Comparison of ENCODE assay signal across 1 cellular context in the genomic region with DNA sequence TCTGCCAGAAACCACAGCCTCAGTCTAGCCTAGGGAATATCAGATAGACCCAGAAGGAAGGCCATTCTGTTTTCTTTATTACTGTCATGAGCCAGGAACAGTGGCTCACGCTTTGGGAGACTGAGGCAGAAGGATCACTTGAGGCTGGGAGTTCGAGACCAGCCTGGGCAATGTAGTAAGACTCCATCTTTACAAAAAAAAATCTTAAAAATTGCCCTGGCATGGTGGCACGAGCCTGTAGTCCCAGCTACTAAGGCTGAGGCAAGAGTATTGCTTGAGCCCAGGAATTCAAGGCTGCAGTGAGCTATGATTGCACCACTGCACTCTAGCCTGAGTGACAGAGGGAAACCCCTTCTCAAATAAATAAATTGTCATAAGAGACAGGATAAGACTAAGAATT.
TF ChIP-seq lines count a peak whose summit lies in the region.

No MANE protein-coding gene starts in this region.

TF ChIP-seq in K562, 482 proteins besides CTCF, POLR2A, EP300 and RAD21:
- 0 out of 2 replicates have a peak, but pooled peaks have one; percentile 50 for TF ChIP-seq SREBF2 (CRISPR knock-in tag; IDR thresholded peaks at IDR 0.05)
- TF ChIP-seq, protein P1, sequence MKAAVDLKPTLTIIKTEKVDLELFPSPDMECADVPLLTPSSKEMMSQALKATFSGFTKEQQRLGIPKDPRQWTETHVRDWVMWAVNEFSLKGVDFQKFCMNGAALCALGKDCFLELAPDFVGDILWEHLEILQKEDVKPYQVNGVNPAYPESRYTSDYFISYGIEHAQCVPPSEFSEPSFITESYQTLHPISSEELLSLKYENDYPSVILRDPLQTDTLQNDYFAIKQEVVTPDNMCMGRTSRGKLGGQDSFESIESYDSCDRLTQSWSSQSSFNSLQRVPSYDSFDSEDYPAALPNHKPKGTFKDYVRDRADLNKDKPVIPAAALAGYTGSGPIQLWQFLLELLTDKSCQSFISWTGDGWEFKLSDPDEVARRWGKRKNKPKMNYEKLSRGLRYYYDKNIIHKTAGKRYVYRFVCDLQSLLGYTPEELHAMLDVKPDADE (conservative IDR thresholded peaks at IDR 0.05; ENCODE audit: control insufficient read depth, low read depth, low read length) = no peak
- TF ChIP-seq, protein P2, sequence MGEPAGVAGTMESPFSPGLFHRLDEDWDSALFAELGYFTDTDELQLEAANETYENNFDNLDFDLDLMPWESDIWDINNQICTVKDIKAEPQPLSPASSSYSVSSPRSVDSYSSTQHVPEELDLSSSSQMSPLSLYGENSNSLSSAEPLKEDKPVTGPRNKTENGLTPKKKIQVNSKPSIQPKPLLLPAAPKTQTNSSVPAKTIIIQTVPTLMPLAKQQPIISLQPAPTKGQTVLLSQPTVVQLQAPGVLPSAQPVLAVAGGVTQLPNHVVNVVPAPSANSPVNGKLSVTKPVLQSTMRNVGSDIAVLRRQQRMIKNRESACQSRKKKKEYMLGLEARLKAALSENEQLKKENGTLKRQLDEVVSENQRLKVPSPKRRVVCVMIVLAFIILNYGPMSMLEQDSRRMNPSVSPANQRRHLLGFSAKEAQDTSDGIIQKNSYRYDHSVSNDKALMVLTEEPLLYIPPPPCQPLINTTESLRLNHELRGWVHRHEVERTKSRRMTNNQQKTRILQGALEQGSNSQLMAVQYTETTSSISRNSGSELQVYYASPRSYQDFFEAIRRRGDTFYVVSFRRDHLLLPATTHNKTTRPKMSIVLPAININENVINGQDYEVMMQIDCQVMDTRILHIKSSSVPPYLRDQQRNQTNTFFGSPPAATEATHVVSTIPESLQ (CRISPR knock-in tag; IDR thresholded peaks at IDR 0.05) = 0 out of 2 replicates have a peak, but pooled peaks have one; percentile 54
